Comparison of ENCODE assay signal across 8 cellular contexts in the genomic region with DNA sequence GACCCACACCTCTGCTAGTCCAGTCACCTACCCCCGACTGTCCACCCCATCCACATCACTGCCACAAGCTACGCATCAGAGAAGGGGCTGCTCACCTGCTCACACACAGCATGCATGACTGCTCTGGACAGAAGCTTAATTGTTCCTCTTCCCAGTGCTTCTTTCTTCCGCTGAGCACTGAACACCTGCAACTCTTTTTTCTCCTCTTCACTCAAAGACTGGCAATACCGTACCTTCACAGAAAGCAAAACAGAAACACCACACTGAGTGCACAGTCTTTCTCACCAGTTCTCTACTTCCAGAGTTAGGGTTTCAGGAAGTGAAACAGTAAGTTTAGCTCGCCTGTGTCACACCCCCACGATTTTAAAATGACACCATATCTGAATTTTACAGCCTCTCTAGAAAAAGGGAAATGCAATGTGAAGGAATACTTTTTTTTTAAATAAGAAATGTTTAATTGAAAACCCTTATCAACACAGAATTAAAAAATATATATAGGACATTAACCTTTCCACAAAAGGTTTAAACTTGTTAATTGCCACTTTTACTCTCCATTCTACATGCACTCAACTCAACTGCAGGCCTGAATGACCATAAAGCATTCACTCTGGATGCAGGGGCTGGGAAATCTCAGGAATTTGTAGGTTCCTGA.
DNase-seq lines count a peak whose midpoint lies in the region; ATAC-seq and TF ChIP-seq lines count a peak whose summit lies in the region.

No MANE protein-coding gene starts in this region.

- peaks cover 25% of the 10 kb centered on the region for H3F3A ChIP-seq in smooth muscle cell (ENCODE audit: low read depth)

- H3K4me3 Mint-ChIP-seq in activated T-helper 1 cell treated with anti-CD3 and anti-CD28 coated beads, Interleukin-12 subunit alpha, Interleukin-12 subunit beta, Interleukin-2, Interleukin-4 antibody, amounts not matched to agents 30 ng/mL and 10 ng/mL and 1 ng/mL, durations not matched to agents 14 hours and 24 hours and 36 hours = peak overlapping the region; percentile 76

- H3K9ac ChIP-seq in smooth muscle cell (ENCODE audit: low read depth) = no peak overlapping the region

- H3K36me3 ChIP-seq in smooth muscle cell (ENCODE audit: low read depth) = peaks cover 22% of the 10 kb centered on the region

- 85% methylated on average over 6 of the region's 6 CpGs for WGBS in smooth muscle cell (ENCODE audit: low lambda C conversion rate)

- H3K27me3 ChIP-seq in smooth muscle cell (ENCODE audit: low read depth) = no peaks in the 10 kb centered on the region

- H3K4me1 Mint-ChIP-seq in activated T-helper 1 cell treated with anti-CD3 and anti-CD28 coated beads, Interleukin-12 subunit alpha, Interleukin-12 subunit beta, Interleukin-2, Interleukin-4 antibody, amounts not matched to agents 30 ng/mL and 10 ng/mL and 1 ng/mL, durations not matched to agents 14 hours and 24 hours and 36 hours (ENCODE audit: low read depth) = peaks cover 17% of the 10 kb centered on the region

- H3K9me3 Mint-ChIP-seq in activated T-helper 1 cell treated with anti-CD3 and anti-CD28 coated beads, Interleukin-12 subunit alpha, Interleukin-12 subunit beta, Interleukin-2, Interleukin-4 antibody, amounts not matched to agents 30 ng/mL and 10 ng/mL and 1 ng/mL, durations not matched to agents 14 hours and 24 hours and 36 hours = no peaks in the 10 kb centered on the region

- no peak for TF ChIP-seq CTCF in GM12865 (IDR thresholded peaks at IDR 0.05; ENCODE audit: insufficient read depth, low read depth, low read length, missing control alignments)
- no peak for TF ChIP-seq CTCF in smooth muscle cell (IDR thresholded peaks at IDR 0.05; ENCODE audit: borderline replicate concordance, insufficient read depth, poor library complexity, severe bottlenecking)

- H3K36me3 Mint-ChIP-seq in activated T-helper 1 cell treated with anti-CD3 and anti-CD28 coated beads, Interleukin-12 subunit alpha, Interleukin-12 subunit beta, Interleukin-2, Interleukin-4 antibody, amounts not matched to agents 30 ng/mL and 10 ng/mL and 1 ng/mL, durations not matched to agents 14 hours and 24 hours and 36 hours (ENCODE audit: low read depth) = no peaks in the 10 kb centered on the region

- no peak overlapping the region for H3K4me2 ChIP-seq in smooth muscle cell

- peaks cover 85% of the 10 kb centered on the region for H4K20me1 ChIP-seq in smooth muscle cell (ENCODE audit: low read depth)

- H3K9me3 ChIP-seq in smooth muscle cell (replicated peaks; ENCODE audit: low read depth) = no peaks in the 10 kb centered on the region

- H2AFZ ChIP-seq in smooth muscle cell (ENCODE audit: low read depth) = no peak overlapping the region

- H3K4me3 ChIP-seq in GM12865 (ENCODE audit: low read depth, low read length) (peak overlapping the region; percentile 48), smooth muscle cell (no peak overlapping the region)

- ATAC-seq in GM19452 (IDR thresholded peaks at IDR 0.05; ENCODE audit: unreplicated experiment) = peak; percentile 96
- peak; percentile 96 for ATAC-seq in HG03432 (IDR thresholded peaks at IDR 0.05; ENCODE audit: unreplicated experiment)

- DNase-seq in GM12865 (ENCODE audit: low read depth) (peak; percentile 91), smooth muscle cell (lab: John Stamatoyannopoulos, UW; ENCODE audit: unreplicated experiment) (no peak), NCI-H774 (lab: John Stamatoyannopoulos, UW) (no peak), HCEC 1CT (no peak), NK-92 (lab: John Stamatoyannopoulos, UW; ENCODE audit: unreplicated experiment) (no peak)
- peak; percentile 8 for DNase-seq in activated T-helper 1 cell treated with anti-CD3 and anti-CD28 coated beads, Interleukin-12 subunit alpha, Interleukin-12 subunit beta, Interleukin-2, Interleukin-4 antibody, amounts not matched to agents 30 ng/mL and 10 ng/mL and 1 ng/mL, durations not matched to agents 14 hours and 24 hours and 36 hours (ENCODE audit: low spot score)

- peaks cover 86% of the 10 kb centered on the region for H3K79me2 ChIP-seq in smooth muscle cell (ENCODE audit: low read depth)

- peaks cover 5% of the 10 kb centered on the region for H3K27me3 Mint-ChIP-seq in activated T-helper 1 cell treated with anti-CD3 and anti-CD28 coated beads, Interleukin-12 subunit alpha, Interleukin-12 subunit beta, Interleukin-2, Interleukin-4 antibody, amounts not matched to agents 30 ng/mL and 10 ng/mL and 1 ng/mL, durations not matched to agents 14 hours and 24 hours and 36 hours (ENCODE audit: insufficient read depth)

- H3K27ac Mint-ChIP-seq in activated T-helper 1 cell treated with anti-CD3 and anti-CD28 coated beads, Interleukin-12 subunit alpha, Interleukin-12 subunit beta, Interleukin-2, Interleukin-4 antibody, amounts not matched to agents 30 ng/mL and 10 ng/mL and 1 ng/mL, durations not matched to agents 14 hours and 24 hours and 36 hours = peak overlapping the region; percentile 4

- H3K4me1 ChIP-seq in smooth muscle cell (ENCODE audit: low read depth) = peaks cover 38% of the 10 kb centered on the region

- H3K27ac ChIP-seq in smooth muscle cell (ENCODE audit: low read depth) = no peak overlapping the region

- intact Hi-C loops in activated T-helper 1 cell treated with anti-CD3 and anti-CD28 coated beads, Interleukin-12 subunit alpha, Interleukin-12 subunit beta, Interleukin-2, Interleukin-4 antibody, amounts not matched to agents 30 ng/mL and 10 ng/mL and 1 ng/mL, durations not matched to agents 14 hours and 24 hours and 36 hours (cut with micrococcal nuclease) = loop anchor here (2.0 kb wide), 1 partner anchor 15 kb away; no protein-coding TSS in a partner anchor

Comparison
In these comparisons a context has a peak if more than half of its experiments do, and no peak if none do; other contexts are left out.
1. DNase-seq: peak in GM12865 (single experiment) and activated T-helper 1 cell treated with anti-CD3 and anti-CD28 coated beads, Interleukin-12 subunit alpha, Interleukin-12 subunit beta, Interleukin-2, Interleukin-4 antibody, amounts not matched to agents 30 ng/mL and 10 ng/mL and 1 ng/mL, durations not matched to agents 14 hours and 24 hours and 36 hours (single experiment); none in smooth muscle cell (single experiment), NCI-H774 (single experiment), HCEC 1CT (single experiment) and NK-92 (single experiment).